In genomic region chr2:120530781-120531180, GRCh38 we compare ENCODE assay signal across 6 cellular contexts.
"Had no signal": no experiment of that assay in that cellular context is flagged by ENCODE, and none has a peak within 500 bp of the region (broad histone marks: within the 10 kb centered on the region; RNA-seq: fewer than 3 reads in every experiment).

No MANE protein-coding gene starts in this region.

- H2AFZ ChIP-seq: GM23248 had no signal

- H3K9me3 ChIP-seq: HAP-1 had no signal

- H3K9ac ChIP-seq: GM23248 had no signal

- H3K4me1 ChIP-seq: HAP-1 had no signal

- H3K4me3 ChIP-seq: GM23248, HAP-1 had no signal

- DNase-seq: GM23248, GOT3, H7, HFFc6 had no signal

- H3K27ac ChIP-seq: GM23248, HL-60 had no signal

- H3K36me3 ChIP-seq: HAP-1 had no signal
